Comparison of ENCODE assay signal across 14 cellular contexts in the genomic region with DNA sequence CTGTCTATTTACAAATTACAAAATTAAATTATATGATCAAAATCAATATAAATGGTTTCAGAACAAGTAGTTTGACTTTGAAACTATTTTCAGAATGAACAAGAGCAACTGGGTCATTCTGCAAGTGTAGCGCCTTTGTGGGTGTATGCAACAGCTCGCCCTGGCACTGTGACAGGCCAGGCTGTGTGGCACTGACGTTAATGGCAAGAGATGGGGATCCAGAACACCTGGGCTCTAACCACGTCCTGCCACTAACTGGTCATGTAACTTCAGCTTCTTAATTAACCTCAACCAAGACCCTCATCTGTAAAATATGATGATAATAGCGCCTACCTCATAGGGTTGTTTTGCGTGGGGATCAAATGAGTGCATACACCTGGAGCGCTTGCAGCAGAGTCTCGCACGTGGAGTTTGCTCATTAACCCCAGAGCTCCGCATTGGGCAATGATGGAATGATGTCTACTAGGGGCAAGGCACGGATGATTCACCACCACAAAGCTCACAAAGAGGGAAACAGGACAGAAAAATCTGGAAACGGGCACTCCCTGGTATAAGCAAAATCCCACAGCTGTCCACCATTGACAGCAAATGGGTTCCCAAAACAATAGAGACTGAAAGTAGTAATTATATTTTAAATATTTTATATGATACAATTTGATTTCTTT.
DNase-seq lines count a peak whose midpoint lies in the region; ATAC-seq, FAIRE-seq and TF ChIP-seq lines count a peak whose summit lies in the region.
"Had no signal": no experiment of that assay in that cellular context is flagged by ENCODE, and none has a peak within 500 bp of the region (broad histone marks: within the 10 kb centered on the region; RNA-seq: fewer than 3 reads in every experiment).

No MANE protein-coding gene starts in this region.

- H4K5ac ChIP-seq in H1 (ENCODE audit: insufficient read length, low read depth, low read length): no peak overlapping the region

- no peak for TF ChIP-seq RAD21 in H1 (IDR thresholded peaks at IDR 0.05 in 1 of 2, conservative IDR thresholded peaks at IDR 0.05 in 1 of 2; ENCODE audit: low read depth in 2 of 2, low read length in 2 of 2)

- no peak overlapping the region for H3K9ac ChIP-seq in H1 (replicated peaks in 1 of 4; ENCODE audit: extremely low read depth in 1 of 4, low read depth in 3 of 4, low read length in 3 of 4)
- H3K9ac ChIP-seq: BLaER1 treated with 17β-estradiol and CSF1 and Interleukin-3, amounts not matched to agents 10 nM and 100 nM had no signal

- H3K4me1 Mint-ChIP-seq in CD8-positive, alpha-beta T cell (ENCODE audit: low read depth): no peaks in the 10 kb centered on the region
- H3K4me1 Mint-ChIP-seq: IgD-negative memory B cell had no signal

- intact Hi-C loops in CD8-positive, alpha-beta T cell (cut with DNase I, micrococcal nuclease): no loop called here

- ATAC-seq in CD8-positive, alpha-beta T cell: no peak
- ATAC-seq in HG02798 (IDR thresholded peaks at IDR 0.05; ENCODE audit: poor library complexity, unreplicated experiment): no peak
- ATAC-seq: gastroesophageal sphincter had no signal

- H3K27me3 ChIP-seq in H1 (replicated peaks in 1 of 4; ENCODE audit: control insufficient read depth in 3 of 4, extremely low read depth in 1 of 4, insufficient read depth in 3 of 4, low read length in 3 of 4) (no peaks in the 10 kb centered on the region), osteoblast (ENCODE audit: insufficient read depth, low read length) (no peaks in the 10 kb centered on the region)
- H3K27me3 ChIP-seq in CD8-positive, alpha-beta T cell (ENCODE audit: insufficient read depth, low read length): no peaks in the 10 kb centered on the region
- H3K27me3 ChIP-seq: BLaER1 treated with 17β-estradiol and CSF1 and Interleukin-3, amounts not matched to agents 10 nM and 100 nM; gastroesophageal sphincter had no signal

- H3K4me3 ChIP-seq in H1 (ENCODE audit: extremely low read depth in 1 of 4, insufficient read depth in 2 of 4, low read depth in 3 of 4, low read length in 4 of 4): no peak overlapping the region
- no peak overlapping the region for H3K4me3 ChIP-seq in osteoblast (ENCODE audit: insufficient read depth, low read length)
- no peak overlapping the region for H3K4me3 ChIP-seq in CD8-positive, alpha-beta T cell (ENCODE audit: low read depth, low read length)
- H3K4me3 ChIP-seq: BLaER1 treated with 17β-estradiol and CSF1 and Interleukin-3, amounts not matched to agents 10 nM and 100 nM; gastroesophageal sphincter had no signal

- peak; percentile 68 for DNase-seq in Daoy (ENCODE audit: low read depth)
- peak; percentile 54 for DNase-seq in NCI-H226
- DNase-seq in H1 (ENCODE audit: low read depth in 1 of 2, low spot score in 2 of 2): no peak
- DNase-seq in osteoblast (ENCODE audit: insufficient read length, low spot score, missing footprints): peak; percentile 64
- no peak for DNase-seq in CD8-positive, alpha-beta T cell
- no peak for DNase-seq in NCI-H187 (lab: John Stamatoyannopoulos, UW)
- DNase-seq in NCI-H1105 treated with DMSO at 0.1 percent for 48 hours (lab: John Stamatoyannopoulos, UW): no peak
- DNase-seq: NCI-H524 treated with DMSO at 0.1 percent for 48 hours had no signal

- H3K79me2 ChIP-seq in H1 (ENCODE audit: control insufficient read depth in 1 of 2, insufficient read depth in 2 of 2, low read length in 2 of 2) (no peaks in the 10 kb centered on the region), osteoblast (ENCODE audit: insufficient read depth, low read length) (no peaks in the 10 kb centered on the region)

- H3K9me3 Mint-ChIP-seq in CD8-positive, alpha-beta T cell: peaks cover 4% of the 10 kb centered on the region

- no peak overlapping the region for H2BK15ac ChIP-seq in H1 (ENCODE audit: low read length)

- 0 out of 2 replicates have a peak overlapping the region, but pooled peaks have one; percentile 57 for H4K8ac ChIP-seq in H1 (ENCODE audit: extremely low read depth, insufficient read depth, low read length)

- no peaks in the 10 kb centered on the region for H3K36me3 Mint-ChIP-seq in CD8-positive, alpha-beta T cell
- H3K36me3 Mint-ChIP-seq: IgD-negative memory B cell had no signal

- no peaks in the 10 kb centered on the region for H3K9me3 ChIP-seq in H1 (ENCODE audit: insufficient read depth in 2 of 2, low read depth in 1 of 2, low read length in 1 of 2)
- no peaks in the 10 kb centered on the region for H3K9me3 ChIP-seq in osteoblast (ENCODE audit: low read depth, low read length)
- H3K9me3 ChIP-seq in CD8-positive, alpha-beta T cell (ENCODE audit: low read length): no peaks in the 10 kb centered on the region
- H3K9me3 ChIP-seq: gastroesophageal sphincter had no signal

- H3K4me2 ChIP-seq in H1 (ENCODE audit: insufficient read depth in 1 of 2, low read depth in 2 of 2, low read length in 2 of 2) (no peak overlapping the region), osteoblast (ENCODE audit: insufficient read depth, low read length) (peak overlapping the region; percentile 72)
- H3K4me2 ChIP-seq: BLaER1 treated with 17β-estradiol and CSF1 and Interleukin-3, amounts not matched to agents 10 nM and 100 nM had no signal

- no peak overlapping the region for H3K56ac ChIP-seq in H1 (replicated peaks; ENCODE audit: insufficient read length, low read depth, low read length)

- no peak overlapping the region for H2AK5ac ChIP-seq in H1 (ENCODE audit: low read depth, low read length)

- no peak overlapping the region for H2BK20ac ChIP-seq in H1 (ENCODE audit: low read length)

- no peak overlapping the region for H3K14ac ChIP-seq in H1 (ENCODE audit: insufficient read length)

- FAIRE-seq in H1 (lab: Jason Lieb, UNC): no peak
- FAIRE-seq: islet of Langerhans had no signal

- TF ChIP-seq POLR2A in H1 (IDR thresholded peaks at IDR 0.05; ENCODE audit: control extremely low read depth in 1 of 2, low read depth in 2 of 2, low read length in 2 of 2): no peak

- no peaks in the 10 kb centered on the region for H3K36me3 ChIP-seq in H1 (ENCODE audit: control insufficient read depth in 2 of 4, insufficient read depth in 4 of 4, low read length in 3 of 4)
- H3K36me3 ChIP-seq in osteoblast (ENCODE audit: insufficient read depth, low read length): no peaks in the 10 kb centered on the region
- no peaks in the 10 kb centered on the region for H3K36me3 ChIP-seq in CD8-positive, alpha-beta T cell (ENCODE audit: insufficient read depth, low read length)
- H3K36me3 ChIP-seq: BLaER1 treated with 17β-estradiol and CSF1 and Interleukin-3, amounts not matched to agents 10 nM and 100 nM; gastroesophageal sphincter had no signal

- H3K27ac ChIP-seq in H1 (ENCODE audit: low read depth, low read length) (no peak overlapping the region), osteoblast (ENCODE audit: low read depth, low read length) (peak overlapping the region; percentile 87)
- H3K27ac ChIP-seq in CD8-positive, alpha-beta T cell (ENCODE audit: low read depth, low read length): no peak overlapping the region
- H3K27ac ChIP-seq: BLaER1 treated with 17β-estradiol and CSF1 and Interleukin-3, amounts not matched to agents 10 nM and 100 nM; gastroesophageal sphincter had no signal

- no peak overlapping the region for H3K18ac ChIP-seq in H1 (ENCODE audit: extremely low read depth, low read length)

- H2AFZ ChIP-seq in H1 (ENCODE audit: low read length) (no peak overlapping the region), osteoblast (ENCODE audit: low read length) (no peak overlapping the region)

- H2BK5ac ChIP-seq in H1 (ENCODE audit: low read depth, low read length): no peak overlapping the region

- H4K91ac ChIP-seq in H1 (replicated peaks; ENCODE audit: insufficient read length, low read length): no peak overlapping the region

- POLR2A ChIA-PET in H1 (lab: Charles Lee; ENCODE audit: partially characterized antibody): no interaction called here
- POLR2A ChIA-PET in CD8-positive, alpha-beta T cell (lab: Charles Lee): no interaction called here

- no peak overlapping the region for H2BK12ac ChIP-seq in H1 (ENCODE audit: low read depth, low read length)

- no peaks in the 10 kb centered on the region for H3K4me1 ChIP-seq in H1 (replicated peaks in 1 of 4; ENCODE audit: control insufficient read depth in 3 of 4, insufficient read depth in 4 of 4, low read length in 3 of 4)
- H3K4me1 ChIP-seq in osteoblast (ENCODE audit: insufficient read depth, low read length): peaks cover 22% of the 10 kb centered on the region
- H3K4me1 ChIP-seq in CD8-positive, alpha-beta T cell (ENCODE audit: insufficient read depth, low read length): no peaks in the 10 kb centered on the region
- H3K4me1 ChIP-seq: BLaER1 treated with 17β-estradiol and CSF1 and Interleukin-3, amounts not matched to agents 10 nM and 100 nM; gastroesophageal sphincter had no signal

- CTCF ChIA-PET in H1 (lab: Charles Lee; ENCODE audit: partially characterized antibody): interaction anchor here (0.5 to 2.9 kb wide), 6 partner anchors 10 to 949 kb away, joined by 3 to 10 read pairs (median 4); no protein-coding TSS in a partner anchor
- CTCF ChIA-PET in CD8-positive, alpha-beta T cell (lab: Charles Lee): no interaction called here

- no peak overlapping the region for H3K27ac Mint-ChIP-seq in CD8-positive, alpha-beta T cell
- H3K27ac Mint-ChIP-seq: IgD-negative memory B cell; T-helper 1 cell treated with Interleukin-12 subunit alpha and Interleukin-12 subunit beta and Interleukin-4 antibody, amounts not matched to agents 30 μg/mL and 1 μg/mL, for 36 hours had no signal

- H3K23me2 ChIP-seq in H1 (ENCODE audit: low read depth, low read length): no peaks in the 10 kb centered on the region

- H2BK120ac ChIP-seq in H1 (replicated peaks; ENCODE audit: low read depth, low read length): no peak overlapping the region

- H3K79me1 ChIP-seq in H1 (ENCODE audit: low read depth, low read length): no peaks in the 10 kb centered on the region

- H3K23ac ChIP-seq in H1 (ENCODE audit: insufficient read length): no peak overlapping the region

- 92% methylated on average over 12 of the region's 12 CpGs; no CpG with 5 or more reads in 1 of the 2 experiments for WGBS in H1 (ENCODE audit: extremely low coverage in 1 of 2, insufficient coverage in 1 of 2, insufficient read length in 1 of 2, insufficient replicate concordance in 2 of 2, low coverage in 1 of 2, low lambda C conversion rate in 2 of 2, missing lambda C conversion rate in 1 of 2), 2 experiments

- no peaks in the 10 kb centered on the region for H3K27me3 Mint-ChIP-seq in CD8-positive, alpha-beta T cell (ENCODE audit: low read depth)
- H3K27me3 Mint-ChIP-seq: IgD-negative memory B cell had no signal

- no peak overlapping the region for H3K4me3 Mint-ChIP-seq in CD8-positive, alpha-beta T cell
- H3K4me3 Mint-ChIP-seq: IgD-negative memory B cell; T-helper 1 cell treated with Interleukin-12 subunit alpha and Interleukin-12 subunit beta and Interleukin-4 antibody, amounts not matched to agents 30 μg/mL and 1 μg/mL, for 36 hours had no signal

- TF ChIP-seq CTCF in H1 (IDR thresholded peaks at IDR 0.05; ENCODE audit: control extremely low read depth in 1 of 3, insufficient read depth in 1 of 3, low read depth in 1 of 3, low read length in 3 of 3): no peak
- no peak for TF ChIP-seq CTCF in osteoblast (IDR thresholded peaks at IDR 0.05; ENCODE audit: extremely low read depth, low read depth, low read length)
- TF ChIP-seq CTCF in CD8-positive, alpha-beta T cell (IDR thresholded peaks at IDR 0.05): no peak

- no peak overlapping the region for H3K4ac ChIP-seq in H1 (replicated peaks; ENCODE audit: insufficient read length, low read depth, low read length)

- TF ChIP-seq EP300 in H1 (IDR thresholded peaks at IDR 0.05; ENCODE audit: borderline replicate concordance in 1 of 2, low read depth in 2 of 2, low read length in 2 of 2): no peak

- H4K20me1 ChIP-seq in H1 (replicated peaks in 1 of 2; ENCODE audit: control insufficient read depth in 1 of 2, insufficient read depth in 2 of 2, low read length in 2 of 2) (no peaks in the 10 kb centered on the region), osteoblast (ENCODE audit: insufficient read depth, low read length) (no peaks in the 10 kb centered on the region)
- H4K20me1 ChIP-seq: BLaER1 treated with 17β-estradiol and CSF1 and Interleukin-3, amounts not matched to agents 10 nM and 100 nM had no signal

Comparison
In these comparisons a context has a peak if more than half of its experiments do, and no peak if none do; other contexts are left out.
1. DNase-seq: peak in Daoy (single experiment), NCI-H226 (single experiment) and osteoblast (single experiment); none in H1 (0 of 2), CD8-positive, alpha-beta T cell (0 of 7), NCI-H187 (0 of 2) and NCI-H1105 treated with DMSO at 0.1 percent for 48 hours (single experiment).